In the genomic region with DNA sequence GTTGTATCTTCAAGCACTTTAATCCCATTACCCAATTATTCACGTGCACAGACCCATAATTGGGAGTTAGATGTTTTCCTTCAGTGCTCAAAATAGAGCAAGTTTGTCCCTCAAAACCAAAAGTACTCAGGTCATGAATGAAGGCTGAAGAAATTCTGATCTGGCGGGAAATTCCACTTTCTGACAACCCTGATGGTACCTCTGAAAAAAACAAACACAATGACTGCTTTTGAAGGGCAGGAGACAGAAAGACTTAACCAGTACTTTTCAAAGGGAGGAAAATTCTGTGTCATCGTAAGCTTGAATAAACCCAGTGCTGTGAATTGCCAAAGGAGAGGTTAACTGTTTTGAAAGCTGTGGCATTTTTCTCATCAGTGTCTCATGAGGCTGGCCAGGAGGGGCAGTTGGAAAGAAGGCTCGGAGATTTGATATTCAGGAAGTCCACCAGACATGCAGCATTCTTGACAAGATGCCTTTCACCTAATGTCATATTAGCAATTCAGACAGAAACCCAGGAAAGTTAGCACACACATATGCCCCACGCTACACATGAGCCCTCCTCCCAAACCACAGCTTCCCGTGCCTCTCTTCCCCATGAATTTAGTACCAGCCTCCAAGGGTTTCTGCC, we compare ENCODE assay signal across 2 cellular contexts.
A peak's percentile ranks its signal among the peaks of the same experiment; 100 is the strongest.
TF ChIP-seq lines count a peak whose summit lies in the region.

No MANE protein-coding gene starts in this region.

TF ChIP-seq in GM23338, 12 proteins besides CTCF, POLR2A, EP300 and RAD21 (continued from another document):
- TF ChIP-seq, protein P1, sequence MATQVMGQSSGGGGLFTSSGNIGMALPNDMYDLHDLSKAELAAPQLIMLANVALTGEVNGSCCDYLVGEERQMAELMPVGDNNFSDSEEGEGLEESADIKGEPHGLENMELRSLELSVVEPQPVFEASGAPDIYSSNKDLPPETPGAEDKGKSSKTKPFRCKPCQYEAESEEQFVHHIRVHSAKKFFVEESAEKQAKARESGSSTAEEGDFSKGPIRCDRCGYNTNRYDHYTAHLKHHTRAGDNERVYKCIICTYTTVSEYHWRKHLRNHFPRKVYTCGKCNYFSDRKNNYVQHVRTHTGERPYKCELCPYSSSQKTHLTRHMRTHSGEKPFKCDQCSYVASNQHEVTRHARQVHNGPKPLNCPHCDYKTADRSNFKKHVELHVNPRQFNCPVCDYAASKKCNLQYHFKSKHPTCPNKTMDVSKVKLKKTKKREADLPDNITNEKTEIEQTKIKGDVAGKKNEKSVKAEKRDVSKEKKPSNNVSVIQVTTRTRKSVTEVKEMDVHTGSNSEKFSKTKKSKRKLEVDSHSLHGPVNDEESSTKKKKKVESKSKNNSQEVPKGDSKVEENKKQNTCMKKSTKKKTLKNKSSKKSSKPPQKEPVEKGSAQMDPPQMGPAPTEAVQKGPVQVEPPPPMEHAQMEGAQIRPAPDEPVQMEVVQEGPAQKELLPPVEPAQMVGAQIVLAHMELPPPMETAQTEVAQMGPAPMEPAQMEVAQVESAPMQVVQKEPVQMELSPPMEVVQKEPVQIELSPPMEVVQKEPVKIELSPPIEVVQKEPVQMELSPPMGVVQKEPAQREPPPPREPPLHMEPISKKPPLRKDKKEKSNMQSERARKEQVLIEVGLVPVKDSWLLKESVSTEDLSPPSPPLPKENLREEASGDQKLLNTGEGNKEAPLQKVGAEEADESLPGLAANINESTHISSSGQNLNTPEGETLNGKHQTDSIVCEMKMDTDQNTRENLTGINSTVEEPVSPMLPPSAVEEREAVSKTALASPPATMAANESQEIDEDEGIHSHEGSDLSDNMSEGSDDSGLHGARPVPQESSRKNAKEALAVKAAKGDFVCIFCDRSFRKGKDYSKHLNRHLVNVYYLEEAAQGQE (IDR thresholded peaks at IDR 0.05; ENCODE audit: unreplicated experiment), result no peak
- TF ChIP-seq, protein P2, sequence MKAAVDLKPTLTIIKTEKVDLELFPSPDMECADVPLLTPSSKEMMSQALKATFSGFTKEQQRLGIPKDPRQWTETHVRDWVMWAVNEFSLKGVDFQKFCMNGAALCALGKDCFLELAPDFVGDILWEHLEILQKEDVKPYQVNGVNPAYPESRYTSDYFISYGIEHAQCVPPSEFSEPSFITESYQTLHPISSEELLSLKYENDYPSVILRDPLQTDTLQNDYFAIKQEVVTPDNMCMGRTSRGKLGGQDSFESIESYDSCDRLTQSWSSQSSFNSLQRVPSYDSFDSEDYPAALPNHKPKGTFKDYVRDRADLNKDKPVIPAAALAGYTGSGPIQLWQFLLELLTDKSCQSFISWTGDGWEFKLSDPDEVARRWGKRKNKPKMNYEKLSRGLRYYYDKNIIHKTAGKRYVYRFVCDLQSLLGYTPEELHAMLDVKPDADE (IDR thresholded peaks at IDR 0.05), result no peak
- TF ChIP-seq ZNF114 (CRISPR knock-in tag; IDR thresholded peaks at IDR 0.05) (no peak), EZH2 (IDR thresholded peaks at IDR 0.05; ENCODE audit: low read depth, unreplicated experiment) (no peak)
- TF ChIP-seq, protein P3, sequence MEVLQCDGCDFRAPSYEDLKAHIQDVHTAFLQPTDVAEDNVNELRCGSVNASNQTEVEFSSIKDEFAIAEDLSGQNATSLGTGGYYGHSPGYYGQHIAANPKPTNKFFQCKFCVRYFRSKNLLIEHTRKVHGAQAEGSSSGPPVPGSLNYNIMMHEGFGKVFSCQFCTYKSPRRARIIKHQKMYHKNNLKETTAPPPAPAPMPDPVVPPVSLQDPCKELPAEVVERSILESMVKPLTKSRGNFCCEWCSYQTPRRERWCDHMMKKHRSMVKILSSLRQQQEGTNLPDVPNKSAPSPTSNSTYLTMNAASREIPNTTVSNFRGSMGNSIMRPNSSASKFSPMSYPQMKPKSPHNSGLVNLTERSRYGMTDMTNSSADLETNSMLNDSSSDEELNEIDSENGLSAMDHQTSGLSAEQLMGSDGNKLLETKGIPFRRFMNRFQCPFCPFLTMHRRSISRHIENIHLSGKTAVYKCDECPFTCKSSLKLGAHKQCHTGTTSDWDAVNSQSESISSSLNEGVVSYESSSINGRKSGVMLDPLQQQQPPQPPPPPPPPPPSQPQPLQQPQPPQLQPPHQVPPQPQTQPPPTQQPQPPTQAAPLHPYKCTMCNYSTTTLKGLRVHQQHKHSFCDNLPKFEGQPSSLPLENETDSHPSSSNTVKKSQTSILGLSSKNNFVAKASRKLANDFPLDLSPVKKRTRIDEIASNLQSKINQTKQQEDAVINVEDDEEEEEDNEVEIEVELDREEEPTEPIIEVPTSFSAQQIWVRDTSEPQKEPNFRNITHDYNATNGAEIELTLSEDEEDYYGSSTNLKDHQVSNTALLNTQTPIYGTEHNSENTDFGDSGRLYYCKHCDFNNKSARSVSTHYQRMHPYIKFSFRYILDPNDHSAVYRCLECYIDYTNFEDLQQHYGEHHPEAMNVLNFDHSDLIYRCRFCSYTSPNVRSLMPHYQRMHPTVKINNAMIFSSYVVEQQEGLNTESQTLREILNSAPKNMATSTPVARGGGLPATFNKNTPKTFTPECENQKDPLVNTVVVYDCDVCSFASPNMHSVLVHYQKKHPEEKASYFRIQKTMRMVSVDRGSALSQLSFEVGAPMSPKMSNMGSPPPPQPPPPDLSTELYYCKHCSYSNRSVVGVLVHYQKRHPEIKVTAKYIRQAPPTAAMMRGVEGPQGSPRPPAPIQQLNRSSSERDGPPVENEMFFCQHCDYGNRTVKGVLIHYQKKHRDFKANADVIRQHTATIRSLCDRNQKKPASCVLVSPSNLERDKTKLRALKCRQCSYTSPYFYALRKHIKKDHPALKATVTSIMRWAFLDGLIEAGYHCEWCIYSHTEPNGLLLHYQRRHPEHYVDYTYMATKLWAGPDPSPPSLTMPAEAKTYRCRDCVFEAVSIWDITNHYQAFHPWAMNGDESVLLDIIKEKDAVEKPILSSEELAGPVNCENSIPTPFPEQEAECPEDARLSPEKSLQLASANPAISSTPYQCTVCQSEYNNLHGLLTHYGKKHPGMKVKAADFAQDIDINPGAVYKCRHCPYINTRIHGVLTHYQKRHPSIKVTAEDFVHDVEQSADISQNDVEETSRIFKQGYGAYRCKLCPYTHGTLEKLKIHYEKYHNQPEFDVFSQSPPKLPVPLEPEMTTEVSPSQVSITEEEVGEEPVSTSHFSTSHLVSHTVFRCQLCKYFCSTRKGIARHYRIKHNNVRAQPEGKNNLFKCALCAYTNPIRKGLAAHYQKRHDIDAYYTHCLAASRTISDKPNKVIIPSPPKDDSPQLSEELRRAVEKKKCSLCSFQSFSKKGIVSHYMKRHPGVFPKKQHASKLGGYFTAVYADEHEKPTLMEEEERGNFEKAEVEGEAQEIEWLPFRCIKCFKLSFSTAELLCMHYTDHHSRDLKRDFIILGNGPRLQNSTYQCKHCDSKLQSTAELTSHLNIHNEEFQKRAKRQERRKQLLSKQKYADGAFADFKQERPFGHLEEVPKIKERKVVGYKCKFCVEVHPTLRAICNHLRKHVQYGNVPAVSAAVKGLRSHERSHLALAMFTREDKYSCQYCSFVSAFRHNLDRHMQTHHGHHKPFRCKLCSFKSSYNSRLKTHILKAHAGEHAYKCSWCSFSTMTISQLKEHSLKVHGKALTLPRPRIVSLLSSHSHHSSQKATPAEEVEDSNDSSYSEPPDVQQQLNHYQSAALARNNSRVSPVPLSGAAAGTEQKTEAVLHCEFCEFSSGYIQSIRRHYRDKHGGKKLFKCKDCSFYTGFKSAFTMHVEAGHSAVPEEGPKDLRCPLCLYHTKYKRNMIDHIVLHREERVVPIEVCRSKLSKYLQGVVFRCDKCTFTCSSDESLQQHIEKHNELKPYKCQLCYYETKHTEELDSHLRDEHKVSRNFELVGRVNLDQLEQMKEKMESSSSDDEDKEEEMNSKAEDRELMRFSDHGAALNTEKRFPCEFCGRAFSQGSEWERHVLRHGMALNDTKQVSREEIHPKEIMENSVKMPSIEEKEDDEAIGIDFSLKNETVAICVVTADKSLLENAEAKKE (CRISPR knock-in tag; IDR thresholded peaks at IDR 0.05), result no peak

TF ChIP-seq in SK-N-SH, 30 proteins besides CTCF, POLR2A, EP300 and RAD21 (continued from another document):
- peak; percentile 71; the same call in 1 of the 2 replicates for TF ChIP-seq FOSL2 (IDR thresholded peaks at IDR 0.05; ENCODE audit: borderline replicate concordance, low read depth)
- TF ChIP-seq TAF1 (IDR thresholded peaks at IDR 0.05; ENCODE audit: borderline replicate concordance, low read depth, low read length), result no peak
- TF ChIP-seq, protein P4, sequence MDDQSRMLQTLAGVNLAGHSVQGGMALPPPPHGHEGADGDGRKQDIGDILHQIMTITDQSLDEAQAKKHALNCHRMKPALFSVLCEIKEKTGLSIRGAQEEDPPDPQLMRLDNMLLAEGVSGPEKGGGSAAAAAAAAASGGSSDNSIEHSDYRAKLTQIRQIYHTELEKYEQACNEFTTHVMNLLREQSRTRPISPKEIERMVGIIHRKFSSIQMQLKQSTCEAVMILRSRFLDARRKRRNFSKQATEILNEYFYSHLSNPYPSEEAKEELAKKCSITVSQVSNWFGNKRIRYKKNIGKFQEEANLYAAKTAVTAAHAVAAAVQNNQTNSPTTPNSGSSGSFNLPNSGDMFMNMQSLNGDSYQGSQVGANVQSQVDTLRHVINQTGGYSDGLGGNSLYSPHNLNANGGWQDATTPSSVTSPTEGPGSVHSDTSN (IDR thresholded peaks at IDR 0.05), result peak; percentile 89
- TF ChIP-seq TEAD4 (IDR thresholded peaks at IDR 0.05; ENCODE audit: borderline replicate concordance, insufficient read depth), result peak; percentile 90
- TF ChIP-seq, protein P5, sequence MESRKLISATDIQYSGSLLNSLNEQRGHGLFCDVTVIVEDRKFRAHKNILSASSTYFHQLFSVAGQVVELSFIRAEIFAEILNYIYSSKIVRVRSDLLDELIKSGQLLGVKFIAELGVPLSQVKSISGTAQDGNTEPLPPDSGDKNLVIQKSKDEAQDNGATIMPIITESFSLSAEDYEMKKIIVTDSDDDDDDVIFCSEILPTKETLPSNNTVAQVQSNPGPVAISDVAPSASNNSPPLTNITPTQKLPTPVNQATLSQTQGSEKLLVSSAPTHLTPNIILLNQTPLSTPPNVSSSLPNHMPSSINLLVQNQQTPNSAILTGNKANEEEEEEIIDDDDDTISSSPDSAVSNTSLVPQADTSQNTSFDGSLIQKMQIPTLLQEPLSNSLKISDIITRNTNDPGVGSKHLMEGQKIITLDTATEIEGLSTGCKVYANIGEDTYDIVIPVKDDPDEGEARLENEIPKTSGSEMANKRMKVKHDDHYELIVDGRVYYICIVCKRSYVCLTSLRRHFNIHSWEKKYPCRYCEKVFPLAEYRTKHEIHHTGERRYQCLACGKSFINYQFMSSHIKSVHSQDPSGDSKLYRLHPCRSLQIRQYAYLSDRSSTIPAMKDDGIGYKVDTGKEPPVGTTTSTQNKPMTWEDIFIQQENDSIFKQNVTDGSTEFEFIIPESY (IDR thresholded peaks at IDR 0.05; ENCODE audit: borderline replicate concordance, low read depth), result peak; percentile 69; the same call in 1 of the 2 replicates
- TF ChIP-seq, protein P6, sequence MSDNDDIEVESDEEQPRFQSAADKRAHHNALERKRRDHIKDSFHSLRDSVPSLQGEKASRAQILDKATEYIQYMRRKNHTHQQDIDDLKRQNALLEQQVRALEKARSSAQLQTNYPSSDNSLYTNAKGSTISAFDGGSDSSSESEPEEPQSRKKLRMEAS (IDR thresholded peaks at IDR 0.05; ENCODE audit: low read depth), result peak; percentile 70; the same call in 1 of the 2 replicates
- TF ChIP-seq MEF2A (IDR thresholded peaks at IDR 0.05; ENCODE audit: borderline replicate concordance, low read depth), result peak; percentile 73; the same call in 1 of the 2 replicates
- TF ChIP-seq TCF12 (IDR thresholded peaks at IDR 0.05), result peak; percentile 93
- TF ChIP-seq, protein P7, sequence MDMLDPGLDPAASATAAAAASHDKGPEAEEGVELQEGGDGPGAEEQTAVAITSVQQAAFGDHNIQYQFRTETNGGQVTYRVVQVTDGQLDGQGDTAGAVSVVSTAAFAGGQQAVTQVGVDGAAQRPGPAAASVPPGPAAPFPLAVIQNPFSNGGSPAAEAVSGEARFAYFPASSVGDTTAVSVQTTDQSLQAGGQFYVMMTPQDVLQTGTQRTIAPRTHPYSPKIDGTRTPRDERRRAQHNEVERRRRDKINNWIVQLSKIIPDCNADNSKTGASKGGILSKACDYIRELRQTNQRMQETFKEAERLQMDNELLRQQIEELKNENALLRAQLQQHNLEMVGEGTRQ (IDR thresholded peaks at IDR 0.05; ENCODE audit: borderline replicate concordance, low read depth, low read length), result no peak
- no peak for TF ChIP-seq GATA2 (CRISPR knock-in tag; IDR thresholded peaks at IDR 0.05)
- TF ChIP-seq SMC3 (IDR thresholded peaks at IDR 0.05; ENCODE audit: low read depth, low read length), result no peak
- peak; percentile 78 for TF ChIP-seq NFIC (IDR thresholded peaks at IDR 0.05; ENCODE audit: borderline replicate concordance)
- TF ChIP-seq ELF1 (IDR thresholded peaks at IDR 0.05), result peak; percentile 60
- no peak for TF ChIP-seq MXI1 (IDR thresholded peaks at IDR 0.05; ENCODE audit: low read depth, low read length)
- TF ChIP-seq, protein P8, sequence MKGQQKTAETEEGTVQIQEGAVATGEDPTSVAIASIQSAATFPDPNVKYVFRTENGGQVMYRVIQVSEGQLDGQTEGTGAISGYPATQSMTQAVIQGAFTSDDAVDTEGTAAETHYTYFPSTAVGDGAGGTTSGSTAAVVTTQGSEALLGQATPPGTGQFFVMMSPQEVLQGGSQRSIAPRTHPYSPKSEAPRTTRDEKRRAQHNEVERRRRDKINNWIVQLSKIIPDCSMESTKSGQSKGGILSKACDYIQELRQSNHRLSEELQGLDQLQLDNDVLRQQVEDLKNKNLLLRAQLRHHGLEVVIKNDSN (IDR thresholded peaks at IDR 0.05; ENCODE audit: borderline replicate concordance, low read depth), result no peak
